In genomic region chr9:102205251-102205650, GRCh38 we compare ENCODE assay signal across 33 cellular contexts.
DNase-seq lines count a peak whose midpoint lies in the region; ATAC-seq, FAIRE-seq and TF ChIP-seq lines count a peak whose summit lies in the region.
"Had no signal": no experiment of that assay in that cellular context is flagged by ENCODE, and none has a peak within 500 bp of the region (broad histone marks: within the 10 kb centered on the region; RNA-seq: fewer than 3 reads in every experiment).

No MANE protein-coding gene starts in this region.

- peak; percentile 62 for FAIRE-seq in H54 (lab: Jason Lieb, UNC)
- FAIRE-seq: A204.1, A549, D721Med had no signal

- no peaks in the 10 kb centered on the region for H3K27me3 ChIP-seq in WERI-Rb-1 (ENCODE audit: insufficient read depth, low read depth, severe bottlenecking)
- H3K27me3 ChIP-seq: BE2C; BLaER1; BLaER1 treated with 17β-estradiol and CSF1 and Interleukin-3, amounts not matched to agents 10 nM and 100 nM had no signal

- no peak for ATAC-seq in left colon
- ATAC-seq: A549; CD8-positive, alpha-beta T cell had no signal

- H3K36me3 ChIP-seq in WERI-Rb-1, result no peaks in the 10 kb centered on the region
- H3K36me3 ChIP-seq: BE2C; BLaER1; BLaER1 treated with 17β-estradiol and CSF1 and Interleukin-3, amounts not matched to agents 10 nM and 100 nM had no signal

- TF ChIP-seq CTCF in 22Rv1 (IDR thresholded peaks at IDR 0.05) (no peak), LNCaP clone FGC (IDR thresholded peaks at IDR 0.05; ENCODE audit: control insufficient read depth, extremely low read depth, insufficient read depth) (no peak), VCaP (conservative IDR thresholded peaks at IDR 0.05) (no peak), WERI-Rb-1 (IDR thresholded peaks at IDR 0.05; ENCODE audit: low read depth, low read length) (no peak)

- intact Hi-C loops in left colon (cut with DNase I, micrococcal nuclease), result no loop called here

- H3K27ac ChIP-seq in 22Rv1 (peak overlapping the region; percentile 94), VCaP (peak overlapping the region; percentile 96), WERI-Rb-1 (no peak overlapping the region)
- H3K27ac ChIP-seq: A549; BLaER1; BLaER1 treated with 17β-estradiol and CSF1 and Interleukin-3, amounts not matched to agents 10 nM and 100 nM had no signal

- H3K4me3 ChIP-seq in LNCaP clone FGC (ENCODE audit: low read depth, low read length) (no peak overlapping the region), WERI-Rb-1 (ENCODE audit: low read depth, low read length) (no peak overlapping the region)
- H3K4me3 ChIP-seq: A549; BLaER1; BLaER1 treated with 17β-estradiol and CSF1 and Interleukin-3, amounts not matched to agents 10 nM and 100 nM had no signal

- no peak for DNase-seq in H54 (ENCODE audit: insufficient read length, low spot score)
- peak; percentile 98 for DNase-seq in LNCaP clone FGC (ENCODE audit: low read depth)
- DNase-seq in central memory CD4-positive, alpha-beta T cell, result no peak
- DNase-seq in WERI-Rb-1, result no peak
- no peak for DNase-seq in RKO (ENCODE audit: low spot score)
- DNase-seq in left colon, result no peak
- DNase-seq: 8988T; ACHN; AML-193; BE2C; C1 segment of cervical spinal cord; Caco-2; Calu3; CD4-positive, alpha-beta memory T cell; CD4-positive, alpha-beta T cell; CD4-positive, CD25-positive, alpha-beta regulatory T cell; CD8-positive, alpha-beta memory T cell; CD8-positive, alpha-beta T cell; COR-L47; DMS 273 treated with DMSO at 0.1 percent for 48 hours; DMS153; DMS53; DMS79; DMS79 treated with DMSO at 0.1 percent for 48 hours; DND-41; EL had no signal

- H3K9me3 ChIP-seq in WERI-Rb-1 (ENCODE audit: severe bottlenecking), result no peaks in the 10 kb centered on the region
- H3K9me3 ChIP-seq: A549; BE2C; BLaER1; BLaER1 treated with 17β-estradiol and CSF1 and Interleukin-3, amounts not matched to agents 10 nM and 100 nM; Caco-2 had no signal

- TF ChIP-seq POLR2A in H54 (IDR thresholded peaks at IDR 0.05; ENCODE audit: low read depth, low read length), result no peak
